In genomic region chr12:132513458-132514135, GRCh38 we compare ENCODE assay signal across 1 cellular context.
TF ChIP-seq lines count a peak whose summit lies in the region.

No MANE protein-coding gene starts in this region.

TF ChIP-seq in GM23338, 12 proteins besides CTCF, POLR2A, EP300 and RAD21 (continued from another document):
- TF ChIP-seq, protein P1, sequence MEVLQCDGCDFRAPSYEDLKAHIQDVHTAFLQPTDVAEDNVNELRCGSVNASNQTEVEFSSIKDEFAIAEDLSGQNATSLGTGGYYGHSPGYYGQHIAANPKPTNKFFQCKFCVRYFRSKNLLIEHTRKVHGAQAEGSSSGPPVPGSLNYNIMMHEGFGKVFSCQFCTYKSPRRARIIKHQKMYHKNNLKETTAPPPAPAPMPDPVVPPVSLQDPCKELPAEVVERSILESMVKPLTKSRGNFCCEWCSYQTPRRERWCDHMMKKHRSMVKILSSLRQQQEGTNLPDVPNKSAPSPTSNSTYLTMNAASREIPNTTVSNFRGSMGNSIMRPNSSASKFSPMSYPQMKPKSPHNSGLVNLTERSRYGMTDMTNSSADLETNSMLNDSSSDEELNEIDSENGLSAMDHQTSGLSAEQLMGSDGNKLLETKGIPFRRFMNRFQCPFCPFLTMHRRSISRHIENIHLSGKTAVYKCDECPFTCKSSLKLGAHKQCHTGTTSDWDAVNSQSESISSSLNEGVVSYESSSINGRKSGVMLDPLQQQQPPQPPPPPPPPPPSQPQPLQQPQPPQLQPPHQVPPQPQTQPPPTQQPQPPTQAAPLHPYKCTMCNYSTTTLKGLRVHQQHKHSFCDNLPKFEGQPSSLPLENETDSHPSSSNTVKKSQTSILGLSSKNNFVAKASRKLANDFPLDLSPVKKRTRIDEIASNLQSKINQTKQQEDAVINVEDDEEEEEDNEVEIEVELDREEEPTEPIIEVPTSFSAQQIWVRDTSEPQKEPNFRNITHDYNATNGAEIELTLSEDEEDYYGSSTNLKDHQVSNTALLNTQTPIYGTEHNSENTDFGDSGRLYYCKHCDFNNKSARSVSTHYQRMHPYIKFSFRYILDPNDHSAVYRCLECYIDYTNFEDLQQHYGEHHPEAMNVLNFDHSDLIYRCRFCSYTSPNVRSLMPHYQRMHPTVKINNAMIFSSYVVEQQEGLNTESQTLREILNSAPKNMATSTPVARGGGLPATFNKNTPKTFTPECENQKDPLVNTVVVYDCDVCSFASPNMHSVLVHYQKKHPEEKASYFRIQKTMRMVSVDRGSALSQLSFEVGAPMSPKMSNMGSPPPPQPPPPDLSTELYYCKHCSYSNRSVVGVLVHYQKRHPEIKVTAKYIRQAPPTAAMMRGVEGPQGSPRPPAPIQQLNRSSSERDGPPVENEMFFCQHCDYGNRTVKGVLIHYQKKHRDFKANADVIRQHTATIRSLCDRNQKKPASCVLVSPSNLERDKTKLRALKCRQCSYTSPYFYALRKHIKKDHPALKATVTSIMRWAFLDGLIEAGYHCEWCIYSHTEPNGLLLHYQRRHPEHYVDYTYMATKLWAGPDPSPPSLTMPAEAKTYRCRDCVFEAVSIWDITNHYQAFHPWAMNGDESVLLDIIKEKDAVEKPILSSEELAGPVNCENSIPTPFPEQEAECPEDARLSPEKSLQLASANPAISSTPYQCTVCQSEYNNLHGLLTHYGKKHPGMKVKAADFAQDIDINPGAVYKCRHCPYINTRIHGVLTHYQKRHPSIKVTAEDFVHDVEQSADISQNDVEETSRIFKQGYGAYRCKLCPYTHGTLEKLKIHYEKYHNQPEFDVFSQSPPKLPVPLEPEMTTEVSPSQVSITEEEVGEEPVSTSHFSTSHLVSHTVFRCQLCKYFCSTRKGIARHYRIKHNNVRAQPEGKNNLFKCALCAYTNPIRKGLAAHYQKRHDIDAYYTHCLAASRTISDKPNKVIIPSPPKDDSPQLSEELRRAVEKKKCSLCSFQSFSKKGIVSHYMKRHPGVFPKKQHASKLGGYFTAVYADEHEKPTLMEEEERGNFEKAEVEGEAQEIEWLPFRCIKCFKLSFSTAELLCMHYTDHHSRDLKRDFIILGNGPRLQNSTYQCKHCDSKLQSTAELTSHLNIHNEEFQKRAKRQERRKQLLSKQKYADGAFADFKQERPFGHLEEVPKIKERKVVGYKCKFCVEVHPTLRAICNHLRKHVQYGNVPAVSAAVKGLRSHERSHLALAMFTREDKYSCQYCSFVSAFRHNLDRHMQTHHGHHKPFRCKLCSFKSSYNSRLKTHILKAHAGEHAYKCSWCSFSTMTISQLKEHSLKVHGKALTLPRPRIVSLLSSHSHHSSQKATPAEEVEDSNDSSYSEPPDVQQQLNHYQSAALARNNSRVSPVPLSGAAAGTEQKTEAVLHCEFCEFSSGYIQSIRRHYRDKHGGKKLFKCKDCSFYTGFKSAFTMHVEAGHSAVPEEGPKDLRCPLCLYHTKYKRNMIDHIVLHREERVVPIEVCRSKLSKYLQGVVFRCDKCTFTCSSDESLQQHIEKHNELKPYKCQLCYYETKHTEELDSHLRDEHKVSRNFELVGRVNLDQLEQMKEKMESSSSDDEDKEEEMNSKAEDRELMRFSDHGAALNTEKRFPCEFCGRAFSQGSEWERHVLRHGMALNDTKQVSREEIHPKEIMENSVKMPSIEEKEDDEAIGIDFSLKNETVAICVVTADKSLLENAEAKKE (CRISPR knock-in tag; IDR thresholded peaks at IDR 0.05) = no peak
- TF ChIP-seq, protein P2, sequence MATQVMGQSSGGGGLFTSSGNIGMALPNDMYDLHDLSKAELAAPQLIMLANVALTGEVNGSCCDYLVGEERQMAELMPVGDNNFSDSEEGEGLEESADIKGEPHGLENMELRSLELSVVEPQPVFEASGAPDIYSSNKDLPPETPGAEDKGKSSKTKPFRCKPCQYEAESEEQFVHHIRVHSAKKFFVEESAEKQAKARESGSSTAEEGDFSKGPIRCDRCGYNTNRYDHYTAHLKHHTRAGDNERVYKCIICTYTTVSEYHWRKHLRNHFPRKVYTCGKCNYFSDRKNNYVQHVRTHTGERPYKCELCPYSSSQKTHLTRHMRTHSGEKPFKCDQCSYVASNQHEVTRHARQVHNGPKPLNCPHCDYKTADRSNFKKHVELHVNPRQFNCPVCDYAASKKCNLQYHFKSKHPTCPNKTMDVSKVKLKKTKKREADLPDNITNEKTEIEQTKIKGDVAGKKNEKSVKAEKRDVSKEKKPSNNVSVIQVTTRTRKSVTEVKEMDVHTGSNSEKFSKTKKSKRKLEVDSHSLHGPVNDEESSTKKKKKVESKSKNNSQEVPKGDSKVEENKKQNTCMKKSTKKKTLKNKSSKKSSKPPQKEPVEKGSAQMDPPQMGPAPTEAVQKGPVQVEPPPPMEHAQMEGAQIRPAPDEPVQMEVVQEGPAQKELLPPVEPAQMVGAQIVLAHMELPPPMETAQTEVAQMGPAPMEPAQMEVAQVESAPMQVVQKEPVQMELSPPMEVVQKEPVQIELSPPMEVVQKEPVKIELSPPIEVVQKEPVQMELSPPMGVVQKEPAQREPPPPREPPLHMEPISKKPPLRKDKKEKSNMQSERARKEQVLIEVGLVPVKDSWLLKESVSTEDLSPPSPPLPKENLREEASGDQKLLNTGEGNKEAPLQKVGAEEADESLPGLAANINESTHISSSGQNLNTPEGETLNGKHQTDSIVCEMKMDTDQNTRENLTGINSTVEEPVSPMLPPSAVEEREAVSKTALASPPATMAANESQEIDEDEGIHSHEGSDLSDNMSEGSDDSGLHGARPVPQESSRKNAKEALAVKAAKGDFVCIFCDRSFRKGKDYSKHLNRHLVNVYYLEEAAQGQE (IDR thresholded peaks at IDR 0.05; ENCODE audit: unreplicated experiment) = no peak
- TF ChIP-seq EZH2 (IDR thresholded peaks at IDR 0.05; ENCODE audit: low read depth, unreplicated experiment) (no peak), EZH2phosphoT487 (IDR thresholded peaks at IDR 0.05; ENCODE audit: unreplicated experiment) (no peak), ZNF331 (CRISPR knock-in tag; IDR thresholded peaks at IDR 0.05; ENCODE audit: low read depth) (no peak)
